ENCODE assay signal across 8 cellular contexts in the genomic region with DNA sequence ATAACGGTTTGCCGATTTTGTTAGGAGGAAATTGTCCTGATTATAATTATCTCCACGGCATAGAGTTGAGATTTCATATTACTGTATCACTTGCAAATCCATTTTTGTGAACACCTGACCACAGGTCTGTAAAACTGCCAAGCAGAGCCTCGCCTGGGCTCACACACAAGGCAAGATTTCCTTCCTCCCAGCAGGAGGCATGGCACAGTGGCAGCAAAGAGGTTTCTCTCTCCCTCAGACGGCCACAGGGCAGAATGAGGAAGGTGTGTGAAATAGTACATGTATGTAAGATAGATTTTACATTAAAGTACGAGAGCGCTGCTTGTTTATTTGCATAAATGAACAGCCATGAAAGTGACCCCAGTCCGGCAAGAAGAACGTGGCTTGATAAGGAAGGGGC.
DNase-seq lines count a peak whose midpoint lies in the region; ATAC-seq and TF ChIP-seq lines count a peak whose summit lies in the region.

No MANE protein-coding gene starts in this region.

- peaks cover 87% of the 10 kb centered on the region for H3K4me1 Mint-ChIP-seq in activated naive CD4-positive, alpha-beta T cell treated with anti-CD3 and anti-CD28 coated beads for 36 hours (ENCODE audit: low read depth)

- H3K9me2 ChIP-seq in PC-3 (replicated peaks; ENCODE audit: low read length) = no peaks in the 10 kb centered on the region

- DNase-seq in activated naive CD4-positive, alpha-beta T cell treated with anti-CD3 and anti-CD28 coated beads for 36 hours = peak; percentile 61
- DNase-seq in activated naive CD4-positive, alpha-beta T cell treated with anti-CD3 and anti-CD28 coated beads, Interleukin-2, amount 50 U/mL, for 16 hours = no peak
- DNase-seq in NCI-H526 treated with DMSO at 0.1 percent for 48 hours (lab: John Stamatoyannopoulos, UW) (peak; percentile 11), thyroid gland (peak; percentile 41 to 55), PC-3 (no peak), occipital lobe (lab: John Stamatoyannopoulos, UW) (no peak), SKM-1 (lab: John Stamatoyannopoulos, UW; ENCODE audit: unreplicated experiment) (no peak)

- H3K27me3 Mint-ChIP-seq in activated naive CD4-positive, alpha-beta T cell treated with anti-CD3 and anti-CD28 coated beads for 36 hours (ENCODE audit: low read depth) = no peaks in the 10 kb centered on the region

- H3K27ac ChIP-seq in gastroesophageal sphincter = peak overlapping the region in 2 of 4 donors; percentile 3 to 12
- peak overlapping the region in 1 of 3 donors; percentile 19 for H3K27ac ChIP-seq in thyroid gland
- no peak overlapping the region for H3K27ac ChIP-seq in PC-3 (ENCODE audit: low read length)

- intact Hi-C loops in activated naive CD4-positive, alpha-beta T cell treated with anti-CD3 and anti-CD28 coated beads for 36 hours (cut with micrococcal nuclease) = loop anchor here (2.0 to 5.0 kb wide), 2 partner anchors 17 to 130 kb away; partner anchors contain the start of gene CELF2
- intact Hi-C loops in thyroid gland (cut with DNase I) = no loop called here
- intact Hi-C loops in PC-3 (cut with micrococcal nuclease) = no loop called here

- no peaks in the 10 kb centered on the region for H3K36me3 Mint-ChIP-seq in activated naive CD4-positive, alpha-beta T cell treated with anti-CD3 and anti-CD28 coated beads for 36 hours (ENCODE audit: low read depth)

- H2AFZ ChIP-seq in PC-3 (ENCODE audit: low read length) = no peak overlapping the region

- 68 to 86% methylated on average over 9 of the region's 9 CpGs for WGBS in gastroesophageal sphincter (ENCODE audit: low coverage in 1 of 2), 2 donors
- 53 to 62% methylated on average over 9 of the region's 9 CpGs for WGBS in thyroid gland, 2 donors

- no peaks in the 10 kb centered on the region for H3K27me3 ChIP-seq in gastroesophageal sphincter
- H3K27me3 ChIP-seq in thyroid gland = no peaks in the 10 kb centered on the region
- no peaks in the 10 kb centered on the region for H3K27me3 ChIP-seq in PC-3 (ENCODE audit: low read length)

- no peaks in the 10 kb centered on the region for H3K79me2 ChIP-seq in PC-3 (ENCODE audit: low read length)

- ATAC-seq in gastroesophageal sphincter (peak; percentile 17), PC-3 (no peak)

- no peak for TF ChIP-seq POLR2A in gastroesophageal sphincter (IDR thresholded peaks at IDR 0.05)
- no peak for TF ChIP-seq POLR2A in thyroid gland (IDR thresholded peaks at IDR 0.05)

- H3K9me3 ChIP-seq in gastroesophageal sphincter = no peaks in the 10 kb centered on the region
- H3K9me3 ChIP-seq in thyroid gland = no peaks in the 10 kb centered on the region
- H3K9me3 ChIP-seq in PC-3 (ENCODE audit: low read length) = no peaks in the 10 kb centered on the region

- H3K9ac ChIP-seq in PC-3 (ENCODE audit: low read length) = no peak overlapping the region

- H3K4me3 Mint-ChIP-seq in activated naive CD4-positive, alpha-beta T cell treated with anti-CD3 and anti-CD28 coated beads for 36 hours = peak overlapping the region; percentile 77

- H3K4me3 ChIP-seq in gastroesophageal sphincter (no peak overlapping the region), thyroid gland (replicated peaks in 1 of 3) (no peak overlapping the region), PC-3 (ENCODE audit: low read length) (no peak overlapping the region)

- peak overlapping the region; percentile 94 for H3K27ac Mint-ChIP-seq in activated naive CD4-positive, alpha-beta T cell treated with anti-CD3 and anti-CD28 coated beads for 36 hours

- TF ChIP-seq EP300 in gastroesophageal sphincter (IDR thresholded peaks at IDR 0.05) = no peak

- no peaks in the 10 kb centered on the region for H4K20me1 ChIP-seq in PC-3 (ENCODE audit: low read length)

- H3K36me3 ChIP-seq in gastroesophageal sphincter (no peaks in the 10 kb centered on the region), thyroid gland (no peaks in the 10 kb centered on the region), PC-3 (ENCODE audit: low read depth, low read length) (no peaks in the 10 kb centered on the region)

- peak in 1 of 4 experiments; percentile 20 for TF ChIP-seq CTCF in gastroesophageal sphincter (IDR thresholded peaks at IDR 0.05)
- TF ChIP-seq CTCF in thyroid gland (IDR thresholded peaks at IDR 0.05) = peak in 2 of 6 experiments; percentile 20 to 21
- no peak for TF ChIP-seq CTCF in PC-3 (conservative IDR thresholded peaks at IDR 0.05; ENCODE audit: low read depth, low read length)

- CTCF ChIA-PET in activated naive CD4-positive, alpha-beta T cell treated with anti-CD3 and anti-CD28 coated beads for 36 hours (lab: Charles Lee) = interaction anchor here (1.1 to 6.7 kb wide), 3 partner anchors 19 to 34 kb away, joined by 4 to 99 read pairs (median 4); no protein-coding TSS in a partner anchor
- CTCF ChIA-PET in PC-3 (lab: Charles Lee) = no interaction called here

- POLR2A ChIA-PET in PC-3 (lab: Charles Lee; ENCODE audit: unreplicated experiment) = no interaction called here

- H3K4me2 ChIP-seq in PC-3 (ENCODE audit: low read length) = no peak overlapping the region

- H3K4me1 ChIP-seq in gastroesophageal sphincter = peaks cover 18 to 93% (median 25%) of the 10 kb centered on the region in 3 donors
- H3K4me1 ChIP-seq in thyroid gland = peaks cover 26 to 33% of the 10 kb centered on the region in 2 donors
- H3K4me1 ChIP-seq in PC-3 (ENCODE audit: insufficient read depth, low read length) = no peaks in the 10 kb centered on the region

- H3F3A ChIP-seq in PC-3 (ENCODE audit: low read length, unreplicated experiment) = no peaks in the 10 kb centered on the region

- H3K9me3 Mint-ChIP-seq in activated naive CD4-positive, alpha-beta T cell treated with anti-CD3 and anti-CD28 coated beads for 36 hours = no peaks in the 10 kb centered on the region

- BruUV-seq in PC-3 (replicated peaks; lab: Mats Ljungman, UMichigan) = no TSS peak

Comparison
In these comparisons a context has a peak if more than half of its experiments do, and no peak if none do; other contexts are left out.
1. DNase-seq: peak in activated naive CD4-positive, alpha-beta T cell treated with anti-CD3 and anti-CD28 coated beads for 36 hours (single experiment), NCI-H526 treated with DMSO at 0.1 percent for 48 hours (single experiment) and thyroid gland (2 of 2); none in activated naive CD4-positive, alpha-beta T cell treated with anti-CD3 and anti-CD28 coated beads, Interleukin-2, amount 50 U/mL, for 16 hours (single experiment), PC-3 (single experiment), occipital lobe (single experiment) and SKM-1 (single experiment).